In the genomic region with DNA sequence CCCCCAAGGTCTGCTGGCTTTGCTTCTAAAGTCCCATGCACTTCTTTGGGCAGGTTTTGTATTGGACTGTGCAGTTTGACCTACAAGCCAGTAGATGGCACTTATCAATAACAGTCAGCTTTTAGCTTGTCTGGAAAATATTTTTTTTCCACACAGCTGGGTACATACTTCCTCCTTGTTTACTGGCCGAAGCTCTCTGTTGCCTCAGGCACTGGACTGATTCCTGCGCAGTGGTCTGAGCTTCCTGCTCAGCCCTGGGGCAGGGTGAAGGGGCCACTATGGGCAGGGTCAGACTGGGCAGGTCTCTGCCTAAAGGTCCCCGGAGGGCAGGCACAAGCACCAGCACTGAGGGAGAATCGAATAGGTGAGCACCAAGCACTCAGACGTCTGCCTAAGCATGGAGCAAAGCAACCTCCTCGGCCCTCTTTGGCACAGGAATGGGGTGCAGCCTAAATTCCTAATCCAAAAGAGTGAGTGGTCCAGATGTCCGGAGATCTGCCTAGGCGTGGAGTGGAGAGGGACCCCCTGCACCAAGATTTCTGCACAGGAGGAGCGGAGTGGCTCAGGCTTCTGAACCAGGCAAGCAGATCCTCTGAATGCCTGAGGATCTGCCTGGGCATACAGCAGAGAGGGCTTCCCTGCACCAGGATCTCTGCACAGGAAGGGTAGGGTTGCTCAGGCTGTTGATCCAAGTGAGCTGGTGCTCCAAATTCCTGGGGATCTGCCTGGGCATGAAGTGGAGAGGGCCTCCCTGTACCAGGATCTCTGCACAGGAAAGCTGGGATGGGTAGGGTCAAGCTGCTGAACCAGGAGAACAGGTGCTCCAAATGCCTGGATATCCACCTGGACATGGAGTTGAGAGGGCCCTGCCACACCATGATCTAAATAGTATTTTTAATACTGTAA, we compare ENCODE assay signal across 9 cellular contexts.
DNase-seq lines count a peak whose midpoint lies in the region; ATAC-seq and TF ChIP-seq lines count a peak whose summit lies in the region.
"Had no signal": no experiment of that assay in that cellular context is flagged by ENCODE, and none has a peak within 500 bp of the region (broad histone marks: within the 10 kb centered on the region; RNA-seq: fewer than 3 reads in every experiment).

No MANE protein-coding gene starts in this region.

- TF ChIP-seq CTCF in WERI-Rb-1 (IDR thresholded peaks at IDR 0.05; ENCODE audit: low read depth, low read length), result peak; percentile 50
- TF ChIP-seq CTCF in mesothelial cell of epicardium (IDR thresholded peaks at IDR 0.05; ENCODE audit: unreplicated experiment), result peak; percentile 40

- peaks cover 20% of the 10 kb centered on the region for H3K27me3 Mint-ChIP-seq in mesothelial cell of epicardium (ENCODE audit: low read depth)
- H3K27me3 Mint-ChIP-seq: activated CD4-positive, alpha-beta T cell treated with anti-CD3 and anti-CD28 coated beads, Interleukin-2, amount 10 ng/mL, durations not matched to agents 7 days and 5 days had no signal

- no peaks in the 10 kb centered on the region for H3K27me3 ChIP-seq in WERI-Rb-1 (ENCODE audit: insufficient read depth, low read depth, severe bottlenecking)

- ATAC-seq in GM18502 (IDR thresholded peaks at IDR 0.05; ENCODE audit: poor library complexity, unreplicated experiment) (peak; percentile 61), HG03565 (IDR thresholded peaks at IDR 0.05; ENCODE audit: unreplicated experiment) (peak; percentile 90), HG02610 (IDR thresholded peaks at IDR 0.05; ENCODE audit: unreplicated experiment) (no peak), HG02678 (IDR thresholded peaks at IDR 0.05; ENCODE audit: unreplicated experiment) (no peak)

- H3K4me1 Mint-ChIP-seq in mesothelial cell of epicardium, result no peaks in the 10 kb centered on the region
- H3K4me1 Mint-ChIP-seq: activated CD4-positive, alpha-beta T cell treated with anti-CD3 and anti-CD28 coated beads, Interleukin-2, amount 10 ng/mL, durations not matched to agents 7 days and 5 days had no signal

- no peaks in the 10 kb centered on the region for H3K36me3 ChIP-seq in WERI-Rb-1

- no peak overlapping the region for H3K4me3 ChIP-seq in WERI-Rb-1 (ENCODE audit: low read depth, low read length)

- no peak overlapping the region for H3K27ac Mint-ChIP-seq in mesothelial cell of epicardium
- H3K27ac Mint-ChIP-seq: activated CD4-positive, alpha-beta T cell treated with anti-CD3 and anti-CD28 coated beads, Interleukin-2, amount 10 ng/mL, durations not matched to agents 7 days and 5 days had no signal

- DNase-seq in WERI-Rb-1 (no peak), mesothelial cell of epicardium (ENCODE audit: low spot score in 2 of 2, unreplicated experiment in 2 of 2) (no peak)
- DNase-seq in activated CD4-positive, alpha-beta T cell treated with anti-CD3 and anti-CD28 coated beads, Interleukin-2, amount 50 U/mL, for 1 hour, result no peak
- DNase-seq in stimulated activated CD4-positive, alpha-beta T cell treated with anti-CD3 and anti-CD28 coated beads, Interleukin-1b, Interleukin-23, amount 100 ng/mL, for 48 hours, result no peak
- DNase-seq: activated CD4-positive, alpha-beta T cell treated with anti-CD3 and anti-CD28 coated beads, Interleukin-2, amount 10 ng/mL, durations not matched to agents 7 days and 5 days had no signal

- no peak overlapping the region for H3K4me3 Mint-ChIP-seq in mesothelial cell of epicardium
- H3K4me3 Mint-ChIP-seq: activated CD4-positive, alpha-beta T cell treated with anti-CD3 and anti-CD28 coated beads, Interleukin-2, amount 10 ng/mL, durations not matched to agents 7 days and 5 days had no signal

- H3K36me3 Mint-ChIP-seq in mesothelial cell of epicardium, result peaks cover 4% of the 10 kb centered on the region

- no peak overlapping the region for H3K27ac ChIP-seq in WERI-Rb-1

- H3K9me3 Mint-ChIP-seq in mesothelial cell of epicardium, result peaks cover 38% of the 10 kb centered on the region

- H3K9me3 ChIP-seq in WERI-Rb-1 (ENCODE audit: severe bottlenecking), result peaks cover 9% of the 10 kb centered on the region

Comparison
In these comparisons a context has a peak if more than half of its experiments do, and no peak if none do; other contexts are left out.
1. ATAC-seq: peak in GM18502 (single experiment) and HG03565 (single experiment); none in HG02610 (single experiment) and HG02678 (single experiment).